25 cellular contexts compared by ENCODE assay signal in the genomic region with DNA sequence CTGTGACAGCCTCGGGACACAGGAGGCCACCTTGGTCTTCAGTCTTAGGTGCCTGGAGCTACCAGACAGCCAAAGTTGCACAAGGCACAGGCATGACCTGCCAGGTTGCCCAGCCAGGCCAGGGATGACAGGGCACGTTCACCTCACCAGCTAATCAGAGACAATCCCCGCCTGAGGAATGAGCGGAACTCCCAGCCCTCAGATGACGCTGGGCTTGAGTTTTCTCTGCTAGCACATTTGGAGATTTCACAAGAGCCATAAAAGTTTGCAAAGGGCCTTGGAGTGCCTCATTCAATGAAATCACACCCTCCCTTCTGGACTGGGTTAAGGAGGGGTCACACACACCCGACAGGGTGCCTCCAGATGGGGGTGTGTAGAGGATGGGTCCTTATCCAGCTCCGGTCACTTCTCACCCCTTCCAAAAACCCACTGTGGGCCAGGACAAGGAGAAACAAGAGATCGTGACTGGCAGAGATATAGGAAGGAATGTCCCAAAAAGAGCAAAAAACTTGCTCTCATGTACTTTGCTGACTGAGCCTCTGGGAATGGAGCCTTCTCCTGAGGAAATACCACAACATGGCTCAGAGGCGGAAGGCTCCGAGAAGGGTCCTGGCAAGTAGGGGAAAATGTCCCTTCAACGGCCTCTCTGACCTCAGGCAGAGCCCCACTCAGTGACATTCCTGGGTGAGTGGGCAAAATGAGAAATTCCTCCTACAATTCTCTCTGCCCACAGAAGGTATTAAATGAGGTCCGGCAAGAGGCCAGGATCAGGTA.
DNase-seq lines count a peak whose midpoint lies in the region; ATAC-seq and TF ChIP-seq lines count a peak whose summit lies in the region.
"Had no signal": no experiment of that assay in that cellular context is flagged by ENCODE, and none has a peak within 500 bp of the region (broad histone marks: within the 10 kb centered on the region; RNA-seq: fewer than 3 reads in every experiment).

No MANE protein-coding gene starts in this region.

- ATAC-seq in GM23338 (no peak), HG03442 (IDR thresholded peaks at IDR 0.05; ENCODE audit: unreplicated experiment) (no peak)
- ATAC-seq: natural killer cell had no signal

- H3K36me3 ChIP-seq in GM23338 (ENCODE audit: insufficient read depth) (no peaks in the 10 kb centered on the region), osteoblast (ENCODE audit: insufficient read depth, low read length) (no peaks in the 10 kb centered on the region)

- H3K4me1 Mint-ChIP-seq in GM23338 (peaks cover 12% of the 10 kb centered on the region), glutamatergic neuron (ENCODE audit: low read depth, unreplicated experiment) (no peaks in the 10 kb centered on the region)
- H3K4me1 Mint-ChIP-seq: brain, natural killer cell had no signal

- H3K9me3 Mint-ChIP-seq in GM23338: no peaks in the 10 kb centered on the region
- peaks cover 2% of the 10 kb centered on the region for H3K9me3 Mint-ChIP-seq in glutamatergic neuron (ENCODE audit: unreplicated experiment)
- H3K9me3 Mint-ChIP-seq: activated T-helper 1 cell treated with anti-CD3 and anti-CD28 coated beads, Interleukin-12 subunit alpha, Interleukin-12 subunit beta, Interleukin-2, Interleukin-4 antibody, amounts not matched to agents 30 ng/mL and 10 ng/mL and 1 ng/mL, durations not matched to agents 14 hours and 24 hours and 36 hours; natural killer cell; type B pancreatic cell had no signal

- H3K79me2 ChIP-seq in GM23338 (replicated peaks; ENCODE audit: insufficient read depth) (no peaks in the 10 kb centered on the region), osteoblast (ENCODE audit: insufficient read depth, low read length) (no peaks in the 10 kb centered on the region)

- H2AFZ ChIP-seq in GM23338: no peak overlapping the region
- peak overlapping the region; percentile 50 for H2AFZ ChIP-seq in osteoblast (ENCODE audit: low read length)
- H2AFZ ChIP-seq: PC-9 had no signal

- H3K36me3 Mint-ChIP-seq in GM23338 (ENCODE audit: low read depth) (no peaks in the 10 kb centered on the region), glutamatergic neuron (ENCODE audit: unreplicated experiment) (no peaks in the 10 kb centered on the region)
- H3K36me3 Mint-ChIP-seq: activated naive CD4-positive, alpha-beta T cell treated with anti-CD3 and anti-CD28 coated beads, Interleukin-2, amount 50 U/mL, for 72 hours; brain; natural killer cell had no signal

- peaks cover 5% of the 10 kb centered on the region for H3K27me3 Mint-ChIP-seq in GM23338 (ENCODE audit: insufficient read depth, low read depth, poor library complexity)
- peaks cover 6% of the 10 kb centered on the region for H3K27me3 Mint-ChIP-seq in glutamatergic neuron (ENCODE audit: unreplicated experiment)
- H3K27me3 Mint-ChIP-seq: brain had no signal

- H3K4me3 ChIP-seq in GM23338 (no peak overlapping the region), fibroblast of villous mesenchyme (ENCODE audit: low read depth, low read length) (no peak overlapping the region), osteoblast (ENCODE audit: insufficient read depth, low read length) (no peak overlapping the region)
- H3K4me3 ChIP-seq: coronary artery, GM12878, PC-9 had no signal

- no peaks in the 10 kb centered on the region for H4K20me1 ChIP-seq in GM23338 (replicated peaks; ENCODE audit: insufficient read depth)
- H4K20me1 ChIP-seq in osteoblast (ENCODE audit: insufficient read depth, low read length): no peaks in the 10 kb centered on the region

- H3K27ac Mint-ChIP-seq in GM23338 (no peak overlapping the region), glutamatergic neuron (ENCODE audit: unreplicated experiment) (no peak overlapping the region)
- H3K27ac Mint-ChIP-seq: activated T-helper 1 cell treated with anti-CD3 and anti-CD28 coated beads, Interleukin-12 subunit alpha, Interleukin-12 subunit beta, Interleukin-2, Interleukin-4 antibody, amounts not matched to agents 30 ng/mL and 10 ng/mL and 1 ng/mL, durations not matched to agents 14 hours and 24 hours and 36 hours; brain; natural killer cell; type B pancreatic cell had no signal

- TF ChIP-seq CTCF in GM23338 (conservative IDR thresholded peaks at IDR 0.05; ENCODE audit: low read depth in 2 of 2): no peak
- no peak for TF ChIP-seq CTCF in fibroblast of villous mesenchyme (IDR thresholded peaks at IDR 0.05; ENCODE audit: insufficient read depth, low read depth, low read length)
- TF ChIP-seq CTCF in osteoblast (IDR thresholded peaks at IDR 0.05; ENCODE audit: extremely low read depth, low read depth, low read length): no peak
- TF ChIP-seq CTCF in glutamatergic neuron (IDR thresholded peaks at IDR 0.05; ENCODE audit: partially characterized antibody, unreplicated experiment): no peak

- H3K4me1 ChIP-seq in GM23338 (ENCODE audit: insufficient read depth) (no peaks in the 10 kb centered on the region), osteoblast (ENCODE audit: insufficient read depth, low read length) (peaks cover 10% of the 10 kb centered on the region)

- peaks cover 20% of the 10 kb centered on the region for H3K9me2 ChIP-seq in GM23338 (ENCODE audit: insufficient read depth)

- H3K27me3 ChIP-seq in GM23338 (ENCODE audit: insufficient read depth): no peaks in the 10 kb centered on the region
- no peaks in the 10 kb centered on the region for H3K27me3 ChIP-seq in osteoblast (ENCODE audit: insufficient read depth, low read length)

- DNase-seq in AG08395 (ENCODE audit: low spot score) (peak; percentile 67), GM23338 (ENCODE audit: low spot score) (no peak), fibroblast of villous mesenchyme (ENCODE audit: low read depth) (peak; percentile 89), osteoblast (ENCODE audit: insufficient read length, low spot score, missing footprints) (no peak), NCI-H345 treated with DMSO at 0.1 percent for 48 hours (lab: John Stamatoyannopoulos, UW; ENCODE audit: unreplicated experiment) (no peak), glutamatergic neuron (no peak)
- DNase-seq in effector CD4-positive, alpha-beta T cell: no peak
- DNase-seq: C1 segment of cervical spinal cord; natural killer cell; NCI-H1048; NCI-H187 treated with DMSO at 0.1 percent for 48 hours; NCI-H226; NCI-H82; PC-9; SHP77 treated with DMSO at 0.1 percent for 48 hours; stimulated activated CD4-positive, alpha-beta T cell treated with anti-CD3 and anti-CD28 coated beads, Interleukin-2, amount 100 ng/mL, for 24 hours; stimulated activated naive CD4-positive, alpha-beta T cell treated with Interleukin-2 at 50 U/mL for 16 hours had no signal

- no peaks in the 10 kb centered on the region for H3F3A ChIP-seq in GM23338 (replicated peaks; ENCODE audit: low read depth)

- H3K4me3 Mint-ChIP-seq in GM23338 (no peak overlapping the region), glutamatergic neuron (ENCODE audit: unreplicated experiment) (no peak overlapping the region)
- H3K4me3 Mint-ChIP-seq: activated T-helper 1 cell treated with anti-CD3 and anti-CD28 coated beads, Interleukin-12 subunit alpha, Interleukin-12 subunit beta, Interleukin-2, Interleukin-4 antibody, amounts not matched to agents 30 ng/mL and 10 ng/mL and 1 ng/mL, durations not matched to agents 14 hours and 24 hours and 36 hours; brain; natural killer cell; type B pancreatic cell had no signal

- no peaks in the 10 kb centered on the region for H3K9me3 ChIP-seq in osteoblast (ENCODE audit: low read depth, low read length)

- H3K27ac ChIP-seq in GM23338 (ENCODE audit: low read depth): no peak overlapping the region
- no peak overlapping the region for H3K27ac ChIP-seq in osteoblast (ENCODE audit: low read depth, low read length)
- H3K27ac ChIP-seq: coronary artery, KMS-11, PC-9 had no signal

- H3K4me2 ChIP-seq in GM23338: 0 out of 2 replicates have a peak overlapping the region, but pooled peaks have one; percentile 20
- no peak overlapping the region for H3K4me2 ChIP-seq in osteoblast (ENCODE audit: insufficient read depth, low read length)
- H3K4me2 ChIP-seq: KMS-11, PC-9 had no signal

TF ChIP-seq in GM23338, 12 proteins besides CTCF, POLR2A, EP300 and RAD21 (continues in another document):
- TF ChIP-seq ZNF331 (CRISPR knock-in tag; IDR thresholded peaks at IDR 0.05; ENCODE audit: low read depth) (no peak), STAT1 (IDR thresholded peaks at IDR 0.05; ENCODE audit: unreplicated experiment) (no peak), EZH2phosphoT487 (IDR thresholded peaks at IDR 0.05; ENCODE audit: unreplicated experiment) (no peak), ETS1 (IDR thresholded peaks at IDR 0.05) (no peak), ZNF114 (CRISPR knock-in tag; IDR thresholded peaks at IDR 0.05) (no peak), REST (IDR thresholded peaks at IDR 0.05; ENCODE audit: unreplicated experiment) (no peak)

Comparison
In these comparisons a context has a peak if more than half of its experiments do, and no peak if none do; other contexts are left out.
1. DNase-seq: peak in AG08395 (single experiment) and fibroblast of villous mesenchyme (single experiment); none in GM23338 (single experiment), osteoblast (single experiment), NCI-H345 treated with DMSO at 0.1 percent for 48 hours (single experiment), glutamatergic neuron (single experiment) and effector CD4-positive, alpha-beta T cell (single experiment).